In genomic region chr2:206408323-206409320, GRCh38 we compare ENCODE assay signal across 14 cellular contexts. TPM values are rescaled to one million over a fixed set of nuclear protein-coding genes. Genes with fewer than 3 reads are reported as not detected.
DNase-seq lines count a peak whose midpoint lies in the region; ATAC-seq and FAIRE-seq lines count a peak whose summit lies in the region.
"Had no signal": no experiment of that assay in that cellular context is flagged by ENCODE, and none has a peak within 500 bp of the region (broad histone marks: within the 10 kb centered on the region; RNA-seq: fewer than 3 reads in every experiment).

No MANE protein-coding gene starts in this region.

- H3K4me1 Mint-ChIP-seq in memory B cell, result peaks cover 7% of the 10 kb centered on the region
- H3K4me1 Mint-ChIP-seq: activated CD4-positive, alpha-beta T cell treated with anti-CD3 and anti-CD28 coated beads for 36 hours; CD4-positive, alpha-beta memory T cell; H9 had no signal

- DNase-seq in memory B cell (ENCODE audit: low spot score in 2 of 2) (no peak), iPS-NIHi11 (ENCODE audit: low spot score) (no peak), NAMALWA (ENCODE audit: low spot score) (no peak), frontal cortex (ENCODE audit: low spot score in 2 of 2) (no peak)
- DNase-seq: activated CD4-positive, alpha-beta T cell treated with anti-CD3 and anti-CD28 coated beads for 36 hours; CD4-positive, alpha-beta memory T cell; H9; hypothalamus; NCI-H1694 treated with DMSO at 0.1 percent for 48 hours; stimulated activated CD4-positive, alpha-beta T cell treated with anti-CD3 and anti-CD28 coated beads, Interleukin-2, amount 100 ng/mL, for 24 hours had no signal

- H3K36me3 Mint-ChIP-seq in memory B cell, result no peaks in the 10 kb centered on the region
- H3K36me3 Mint-ChIP-seq: CD4-positive, alpha-beta memory T cell had no signal

- no peak for FAIRE-seq in frontal cortex (lab: Jason Lieb, UNC)

- H3K9me3 Mint-ChIP-seq in memory B cell, result no peaks in the 10 kb centered on the region

- peaks cover 3% of the 10 kb centered on the region for H3K27me3 Mint-ChIP-seq in memory B cell

- peak overlapping the region; percentile 1 for H3K4me3 Mint-ChIP-seq in memory B cell
- H3K4me3 Mint-ChIP-seq: activated CD4-positive, alpha-beta T cell treated with anti-CD3 and anti-CD28 coated beads for 36 hours; CD4-positive, alpha-beta memory T cell; H9 had no signal

- peak; percentile 98 for ATAC-seq in GM18873 (IDR thresholded peaks at IDR 0.05; ENCODE audit: low FRiP score, unreplicated experiment)
- ATAC-seq in GM21576 (IDR thresholded peaks at IDR 0.05; ENCODE audit: unreplicated experiment), result peak; percentile 91
- ATAC-seq in HG03135 (IDR thresholded peaks at IDR 0.05; ENCODE audit: unreplicated experiment), result peak; percentile 65
- peak; percentile 88 for ATAC-seq in memory B cell (ENCODE audit: low read depth)
- no peak for ATAC-seq in HG03108 (IDR thresholded peaks at IDR 0.05; ENCODE audit: unreplicated experiment)
- ATAC-seq: activated CD4-positive, alpha-beta T cell treated with anti-CD3 and anti-CD28 coated beads for 36 hours had no signal

- H3K27ac Mint-ChIP-seq in memory B cell, result peak overlapping the region; percentile 43
- H3K27ac Mint-ChIP-seq: activated CD4-positive, alpha-beta T cell treated with anti-CD3 and anti-CD28 coated beads for 36 hours; CD4-positive, alpha-beta memory T cell; H9 had no signal

RNA-seq across cellular contexts. Expression of gene ADAM23, which starts 34.7 kb away (rescaled TPM):
- 20.0 TPM for total RNA-seq in frontal cortex
